ENCODE assay signal across 19 cellular contexts in genomic region chr17:50518265-50519023, GRCh38. TPM values are rescaled to one million over a fixed set of nuclear protein-coding genes. Genes with fewer than 3 reads are reported as not detected.
A peak's percentile ranks its signal among the peaks of the same experiment; 100 is the strongest.
DNase-seq lines count a peak whose midpoint lies in the region; ATAC-seq and TF ChIP-seq lines count a peak whose summit lies in the region.
"Had no signal": no experiment of that assay in that cellular context is flagged by ENCODE, and none has a peak within 500 bp of the region (broad histone marks: within the 10 kb centered on the region; RNA-seq: fewer than 3 reads in every experiment).

No MANE protein-coding gene starts in this region.

- H3K79me2 ChIP-seq in HCT116 (ENCODE audit: insufficient read depth, low read length) (no peaks in the 10 kb centered on the region), trophoblast cell (ENCODE audit: control insufficient read depth, insufficient read depth, low read length, poor library complexity) (no peaks in the 10 kb centered on the region)

- H3K27me3 ChIP-seq in HCT116 (ENCODE audit: insufficient read depth, low read length) (no peaks in the 10 kb centered on the region), trophoblast cell (ENCODE audit: insufficient read depth, low read length) (no peaks in the 10 kb centered on the region)
- H3K27me3 ChIP-seq: uterus had no signal

- H2BK5ac ChIP-seq in trophoblast cell (ENCODE audit: low read depth, low read length, poor library complexity), result no peak overlapping the region

- H3K4me1 ChIP-seq in HCT116 (ENCODE audit: control insufficient read depth in 1 of 2, insufficient read depth in 2 of 2, low read length in 2 of 2) (peaks cover 0 to 6% of the 10 kb centered on the region in 2 experiments; a peak in 1 of 4 replicates), trophoblast cell (ENCODE audit: control insufficient read depth in 1 of 2, insufficient read depth in 2 of 2, low read length in 2 of 2) (peaks cover 12 to 15% of the 10 kb centered on the region in 2 experiments)
- H3K4me1 ChIP-seq: uterus had no signal

- H3K27ac Mint-ChIP-seq in WTC11, result peak overlapping the region; percentile 25; the same call in 1 of the 2 replicates
- H3K27ac Mint-ChIP-seq in glutamatergic neuron (ENCODE audit: unreplicated experiment), result no peak overlapping the region
- H3K27ac Mint-ChIP-seq: activated CD8-positive, alpha-beta memory T cell treated with anti-CD3 and anti-CD28 coated beads, Interleukin-2, amount 10 ng/mL, durations not matched to agents 7 days and 5 days had no signal

- peaks cover 15% of the 10 kb centered on the region for H3K4me1 Mint-ChIP-seq in WTC11
- peaks cover 11% of the 10 kb centered on the region for H3K4me1 Mint-ChIP-seq in glutamatergic neuron (ENCODE audit: low read depth, unreplicated experiment)
- H3K4me1 Mint-ChIP-seq: stimulated activated naive B cell treated with anti-CD40 and anti-IgM and Interleukin-4, amounts not matched to agents 10 μg/mL and 1 μg/mL and 100 μg/mL, for 72 hours had no signal

- H3K36me3 Mint-ChIP-seq in WTC11 (no peaks in the 10 kb centered on the region), glutamatergic neuron (ENCODE audit: unreplicated experiment) (no peaks in the 10 kb centered on the region)
- H3K36me3 Mint-ChIP-seq: activated CD8-positive, alpha-beta memory T cell treated with anti-CD3 and anti-CD28 coated beads, Interleukin-2, amount 10 ng/mL, durations not matched to agents 7 days and 5 days; stimulated activated naive B cell treated with anti-CD40 and anti-IgM and Interleukin-4, amounts not matched to agents 10 μg/mL and 1 μg/mL and 100 μg/mL, for 72 hours; T-cell had no signal

- no peak for TF ChIP-seq RAD21 in HCT116 (IDR thresholded peaks at IDR 0.05; ENCODE audit: low read depth)

- POLR2A ChIA-PET in HCT116 (lab: Charles Lee) (no interaction called here), WTC11 (lab: Charles Lee) (no interaction called here)

- no peaks in the 10 kb centered on the region for H3K9me3 Mint-ChIP-seq in WTC11
- H3K9me3 Mint-ChIP-seq in glutamatergic neuron (ENCODE audit: unreplicated experiment), result no peaks in the 10 kb centered on the region
- H3K9me3 Mint-ChIP-seq: stimulated activated naive B cell treated with anti-CD40 and anti-IgM and Interleukin-4, amounts not matched to agents 10 μg/mL and 1 μg/mL and 100 μg/mL, for 72 hours; T-cell had no signal

- H3K18ac ChIP-seq in trophoblast cell (ENCODE audit: low read length), result no peak overlapping the region

- no peak overlapping the region for H3K4me3 ChIP-seq in HCT116 (replicated peaks in 1 of 2; ENCODE audit: low read depth in 1 of 2, low read length in 2 of 2)
- H3K4me3 ChIP-seq in trophoblast cell (ENCODE audit: low read depth, low read length), result no peak overlapping the region
- H3K4me3 ChIP-seq: uterus had no signal

- H3K9me3 ChIP-seq in HCT116 (ENCODE audit: control insufficient read depth in 1 of 2, insufficient read depth in 1 of 2, low read depth in 1 of 2, low read length in 2 of 2) (no peaks in the 10 kb centered on the region), trophoblast cell (ENCODE audit: insufficient read depth, low read depth, low read length) (no peaks in the 10 kb centered on the region)
- H3K9me3 ChIP-seq: uterus had no signal

- H3K4me2 ChIP-seq in HCT116 (ENCODE audit: low read length), result no peak overlapping the region; the same call in 1 of the 2 replicates
- H3K4me2 ChIP-seq in trophoblast cell (ENCODE audit: low read length), result no peak overlapping the region

- ATAC-seq in HCT116, result peak; percentile 26; the same call in 1 of the 2 replicates
- peak; percentile 19; the same call in 1 of the 2 replicates for ATAC-seq in WTC11
- no peak for ATAC-seq in GM19035 (IDR thresholded peaks at IDR 0.05; ENCODE audit: unreplicated experiment)
- no peak for ATAC-seq in HG03342 (IDR thresholded peaks at IDR 0.05; ENCODE audit: unreplicated experiment)
- ATAC-seq: activated CD8-positive, alpha-beta memory T cell treated with anti-CD3 and anti-CD28 coated beads, Interleukin-2, amount 10 ng/mL, durations not matched to agents 7 days and 5 days; stimulated activated naive B cell treated with anti-CD40 and anti-IgM and Interleukin-4, amounts not matched to agents 10 μg/mL and 1 μg/mL and 100 μg/mL, for 72 hours had no signal

- H4K91ac ChIP-seq in trophoblast cell (ENCODE audit: low read depth, low read length), result peak overlapping the region; percentile 28

- no peak overlapping the region for H2BK120ac ChIP-seq in trophoblast cell (ENCODE audit: insufficient read depth, low read length, poor library complexity)

- peaks cover 4% of the 10 kb centered on the region for H3K79me1 ChIP-seq in trophoblast cell (ENCODE audit: low read length)

- CTCF ChIA-PET in HCT116 (lab: Charles Lee), result no interaction called here
- CTCF ChIA-PET in WTC11 (lab: Charles Lee), result interaction anchor here (1.3 to 1.5 kb wide), 2 partner anchors 17 to 32 kb away, joined by 3 to 4 read pairs; no protein-coding TSS in a partner anchor

- no peak overlapping the region for H2AK5ac ChIP-seq in trophoblast cell (ENCODE audit: low read length)

- H4K8ac ChIP-seq in trophoblast cell (ENCODE audit: low read depth, low read length), result no peak overlapping the region

- DNase-seq in HCT116 (ENCODE audit: low read depth, low spot score), result no peak
- DNase-seq in WTC11 (ENCODE audit: low spot score), result no peak
- DNase-seq in glutamatergic neuron, result peak; percentile 35
- DNase-seq in trophoblast cell, result no peak
- DNase-seq in stimulated activated CD4-positive, alpha-beta T cell treated with anti-CD3 and anti-CD28 coated beads, Interleukin-2, amount 100 ng/mL, for 24 hours, result no peak
- DNase-seq in occipital lobe (lab: John Stamatoyannopoulos, UW), result no peak
- DNase-seq: activated CD4-positive, CD25-positive, alpha-beta regulatory T cell; activated CD8-positive, alpha-beta memory T cell treated with anti-CD3 and anti-CD28 coated beads, Interleukin-2, amount 10 ng/mL, durations not matched to agents 7 days and 5 days; activated naive CD4-positive, alpha-beta T cell treated with anti-CD3 and anti-CD28 coated beads, Interleukin-2, amount 50 U/mL, for 16 hours; NCI-H2081 treated with DMSO at 0.1 percent for 48 hours; small intestine; stimulated activated naive B cell treated with anti-CD40 and anti-IgM and Interleukin-4, amounts not matched to agents 10 μg/mL and 1 μg/mL and 100 μg/mL, for 72 hours; T-cell; uterus had no signal

- no peaks in the 10 kb centered on the region for H4K20me1 ChIP-seq in HCT116 (ENCODE audit: insufficient read depth)

- no peak overlapping the region for H3K4ac ChIP-seq in trophoblast cell (ENCODE audit: low read depth, low read length)

- no peak overlapping the region for H2BK12ac ChIP-seq in trophoblast cell (ENCODE audit: low read length)

- no peak for TF ChIP-seq POLR2A in HCT116 (IDR thresholded peaks at IDR 0.05; ENCODE audit: borderline replicate concordance, extremely low read depth, insufficient read depth, insufficient read length)

- WGBS in trophoblast cell (ENCODE audit: extremely low coverage, insufficient coverage, insufficient read length), result no CpG with 5 or more reads among the region's 13 CpGs

- H3K27me3 Mint-ChIP-seq in WTC11 (ENCODE audit: low read depth) (peaks cover 3% of the 10 kb centered on the region), glutamatergic neuron (ENCODE audit: unreplicated experiment) (peaks cover 5% of the 10 kb centered on the region)
- H3K27me3 Mint-ChIP-seq: activated CD8-positive, alpha-beta memory T cell treated with anti-CD3 and anti-CD28 coated beads, Interleukin-2, amount 10 ng/mL, durations not matched to agents 7 days and 5 days; T-cell had no signal

- H3K9ac ChIP-seq in HCT116 (ENCODE audit: low read length) (no peak overlapping the region), trophoblast cell (ENCODE audit: low read length) (no peak overlapping the region)

- no peaks in the 10 kb centered on the region for H3K9me2 ChIP-seq in HCT116 (ENCODE audit: insufficient read depth)

- no TSS peak for BruUV-seq in HCT116 (replicated peaks; lab: Mats Ljungman, UMichigan)

- TF ChIP-seq CTCF in HCT116 (IDR thresholded peaks at IDR 0.05 in 2 of 3, conservative IDR thresholded peaks at IDR 0.05 in 1 of 3; ENCODE audit: borderline replicate concordance in 1 of 3, insufficient read depth in 1 of 3, low read depth in 2 of 3, low read length in 2 of 3) (no peak), WTC11 (IDR thresholded peaks at IDR 0.05) (no peak), glutamatergic neuron (IDR thresholded peaks at IDR 0.05; ENCODE audit: partially characterized antibody, unreplicated experiment) (no peak)

- intact Hi-C loops in HCT116 (cut with micrococcal nuclease), result no loop called here

- H3K36me3 ChIP-seq in HCT116 (ENCODE audit: control insufficient read depth in 1 of 2, insufficient read depth in 2 of 2, low read length in 2 of 2) (no peaks in the 10 kb centered on the region), trophoblast cell (ENCODE audit: control insufficient read depth in 1 of 2, insufficient read depth in 2 of 2, low read length in 2 of 2) (no peaks in the 10 kb centered on the region)
- H3K36me3 ChIP-seq: uterus had no signal

- H4K12ac ChIP-seq in trophoblast cell (ENCODE audit: low read depth, low read length), result no peak overlapping the region

- peak overlapping the region; percentile 41 for H2AFZ ChIP-seq in HCT116 (ENCODE audit: low read depth, low read length, poor library complexity, severe bottlenecking)
- H2AFZ ChIP-seq in trophoblast cell (ENCODE audit: insufficient read depth, low read length, poor library complexity), result no peak overlapping the region

- RAD21 ChIA-PET in HCT116 (lab: Charles Lee; ENCODE audit: low non-redundant PET in 1 of 2, low total read pairs in 2 of 2, uncharacterized antibody in 2 of 2, unreplicated experiment in 2 of 2), result no interaction called here

- no peak overlapping the region for H3K23ac ChIP-seq in trophoblast cell (ENCODE audit: low read length)

- H3K27ac ChIP-seq in HCT116 (ENCODE audit: low read depth, low read length), result no peak overlapping the region
- H3K27ac ChIP-seq in trophoblast cell (ENCODE audit: low read depth, low read length), result no peak overlapping the region
- H3K27ac ChIP-seq: uterus had no signal

- no peak overlapping the region for H3K14ac ChIP-seq in trophoblast cell (ENCODE audit: low read length)

- H3K4me3 Mint-ChIP-seq in WTC11 (no peak overlapping the region), glutamatergic neuron (ENCODE audit: unreplicated experiment) (no peak overlapping the region)
- H3K4me3 Mint-ChIP-seq: activated CD8-positive, alpha-beta memory T cell treated with anti-CD3 and anti-CD28 coated beads, Interleukin-2, amount 10 ng/mL, durations not matched to agents 7 days and 5 days; stimulated activated naive B cell treated with anti-CD40 and anti-IgM and Interleukin-4, amounts not matched to agents 10 μg/mL and 1 μg/mL and 100 μg/mL, for 72 hours; T-cell had no signal

RNA-seq across cellular contexts. Expression of gene MYCBPAP, which starts 10.2 kb away (rescaled TPM):
- not detected for total RNA-seq in HCT116 (2021; ENCODE audit: unreplicated experiment)
- 0.45 TPM in 1 of 2 replicates, not detected in the other for polyA plus RNA-seq in HCT116 (2012)
- 5.7 to 6.9 TPM (median 6.6 TPM) in 3 replicates for total RNA-seq in WTC11 (2021)
- 2.5 TPM for total RNA-seq in glutamatergic neuron (ENCODE audit: unreplicated experiment)
- polyA plus RNA-seq in trophoblast cell (2013), result 0.08 and 0.18 TPM in 2 replicates
- 2.0 TPM for total RNA-seq in occipital lobe
- total RNA-seq: H4 had no signal

RNA-seq across cellular contexts. Expression of gene EPN3, which starts 14.1 kb away (rescaled TPM):
- total RNA-seq in HCT116 (2021; ENCODE audit: unreplicated experiment) (17.8 TPM), WTC11 (2021) (6.9 to 8.8 TPM (median 8.1 TPM) in 3 replicates), glutamatergic neuron (ENCODE audit: unreplicated experiment) (0.12 TPM), occipital lobe (0.31 TPM)
- 11.6 and 12.0 TPM in 2 replicates for polyA plus RNA-seq in HCT116 (2012)
- polyA plus RNA-seq in trophoblast cell (2013), result 14.5 and 16.1 TPM in 2 replicates
- total RNA-seq: activated CD8-positive, alpha-beta memory T cell treated with anti-CD3 and anti-CD28 coated beads, Interleukin-2, amount 10 ng/mL, durations not matched to agents 7 days and 5 days; endothelial cell of umbilical vein; H4; lung microvascular endothelial cell had no signal
- polyA plus RNA-seq: endothelial cell of umbilical vein had no signal

RNA-seq across cellular contexts. Expression of gene SPATA20, which starts 28.5 kb away (rescaled TPM):
- total RNA-seq in HCT116 (2021; ENCODE audit: unreplicated experiment) (57.5 TPM), WTC11 (2021) (24.6 to 30.6 TPM (median 26.3 TPM) in 3 replicates), glutamatergic neuron (ENCODE audit: unreplicated experiment) (14.0 TPM), occipital lobe (16.2 TPM)
- polyA plus RNA-seq in HCT116 (2012), result 59.6 and 63.2 TPM in 2 replicates
- 13.4 and 15.5 TPM in 2 replicates for polyA plus RNA-seq in trophoblast cell (2013)

RNA-seq across cellular contexts. Expression of gene RSAD1, which starts 39.8 kb away (rescaled TPM):
- total RNA-seq in HCT116 (2021; ENCODE audit: unreplicated experiment) (82.7 TPM), WTC11 (2021) (35.1 to 41.5 TPM (median 40.5 TPM) in 3 replicates), glutamatergic neuron (ENCODE audit: unreplicated experiment) (22.0 TPM), occipital lobe (24.2 TPM)
- polyA plus RNA-seq in HCT116 (2012), result 50.4 and 56.4 TPM in 2 replicates
- 7.2 and 7.7 TPM in 2 replicates for polyA plus RNA-seq in trophoblast cell (2013)

RNA-seq across cellular contexts. Expression of gene CACNA1G, which starts 42.1 kb away (rescaled TPM):
- total RNA-seq in HCT116 (2021; ENCODE audit: unreplicated experiment) (3.4 TPM), WTC11 (2021) (5.4 to 6.7 TPM (median 6.2 TPM) in 3 replicates), glutamatergic neuron (ENCODE audit: unreplicated experiment) (2.2 TPM), occipital lobe (20.1 TPM)
- polyA plus RNA-seq in HCT116 (2012), result 1.3 and 1.7 TPM in 2 replicates
- 0.04 TPM in 2 replicates for polyA plus RNA-seq in trophoblast cell (2013)
- total RNA-seq: activated CD8-positive, alpha-beta memory T cell treated with anti-CD3 and anti-CD28 coated beads, Interleukin-2, amount 10 ng/mL, durations not matched to agents 7 days and 5 days; endothelial cell of umbilical vein; lung microvascular endothelial cell; T-cell had no signal
- polyA plus RNA-seq: endothelial cell of umbilical vein had no signal

Comparison
In these comparisons a context has a peak if more than half of its experiments do, and no peak if none do; other contexts are left out.
1. ATAC-seq: peak in HCT116 (single experiment) and WTC11 (single experiment); none in GM19035 (single experiment) and HG03342 (single experiment).